Comparison of ENCODE assay signal across 8 cellular contexts in the genomic region with DNA sequence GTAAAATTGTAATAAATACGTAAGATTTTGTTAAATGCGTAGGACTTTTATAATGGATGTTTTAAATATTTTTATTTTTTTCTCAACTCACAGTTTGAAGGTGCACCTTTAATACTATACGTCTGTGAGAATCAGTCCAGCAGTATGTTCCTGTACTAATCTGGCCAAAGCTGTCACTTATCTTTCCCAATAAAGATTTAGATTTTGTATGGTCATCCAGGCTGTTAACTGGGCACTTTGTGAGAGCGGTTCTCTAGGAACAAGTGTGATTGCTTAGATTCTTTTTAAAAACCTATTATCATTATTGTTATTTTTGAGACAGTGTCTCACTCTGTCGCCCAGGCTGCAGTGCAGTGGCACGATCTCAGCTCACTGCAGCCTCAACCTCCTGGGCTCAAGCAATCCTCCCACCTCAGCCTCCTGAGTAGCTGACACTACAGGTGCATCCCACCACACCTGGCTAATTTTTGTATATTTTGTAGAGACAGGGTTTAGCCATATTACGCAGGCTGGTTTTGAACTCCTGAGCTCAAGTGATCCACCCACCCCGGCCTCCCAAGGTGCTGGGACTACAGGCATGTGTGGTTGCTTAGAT. TPM values are rescaled to one million over a fixed set of nuclear protein-coding genes. Genes with fewer than 3 reads are reported as not detected.
DNase-seq lines count a peak whose midpoint lies in the region; ATAC-seq and TF ChIP-seq lines count a peak whose summit lies in the region.

No MANE protein-coding gene starts in this region.

- intact Hi-C loops in left ventricle myocardium inferior (cut with micrococcal nuclease): no loop called here
- intact Hi-C loops in left cardiac atrium (cut with DNase I): loop anchor here in 1 of 2 donors (10.0 kb wide), 1 partner anchor 71 kb away; no protein-coding TSS in a partner anchor
- intact Hi-C loops in sciatic nerve (cut with DNase I): no loop called here

- no peak for DNase-seq in left ventricle myocardium inferior
- DNase-seq in left cardiac atrium: no peak
- DNase-seq in brain microvascular endothelial cell: no peak
- DNase-seq in NCI-H1417 treated with DMSO at 0.1 percent for 48 hours (lab: John Stamatoyannopoulos, UW): no peak
- no peak for DNase-seq in stimulated activated CD4-positive, alpha-beta T cell treated with anti-CD3 and anti-CD28 coated beads, Interleukin-4, amount 100 ng/mL, for 24 hours
- no peak for DNase-seq in midbrain (lab: John Stamatoyannopoulos, UW)
- no peak for DNase-seq in sciatic nerve (ENCODE audit: low spot score)

- H3K27ac ChIP-seq in left ventricle myocardium inferior (replicated peaks): peak overlapping the region; percentile 91
- H3K27ac ChIP-seq in brain microvascular endothelial cell: no peak overlapping the region
- H3K27ac ChIP-seq in mucosa of rectum (ENCODE audit: low read depth in 2 of 2, low read length in 2 of 2): no peak overlapping the region

- no peaks in the 10 kb centered on the region for H3K36me3 ChIP-seq in left ventricle myocardium inferior
- H3K36me3 ChIP-seq in brain microvascular endothelial cell (replicated peaks): no peaks in the 10 kb centered on the region
- peaks cover 2 to 3% of the 10 kb centered on the region in 2 donors for H3K36me3 ChIP-seq in mucosa of rectum (ENCODE audit: control insufficient read depth in 2 of 2, insufficient read depth in 2 of 2, low read length in 2 of 2)

- peak overlapping the region; percentile 86 to 89 for H3K9ac ChIP-seq in mucosa of rectum (ENCODE audit: low read depth in 1 of 2, low read length in 2 of 2)

- H3K27me3 ChIP-seq in left ventricle myocardium inferior (ENCODE audit: low read depth) (no peaks in the 10 kb centered on the region), brain microvascular endothelial cell (replicated peaks) (no peaks in the 10 kb centered on the region), mucosa of rectum (ENCODE audit: control insufficient read depth in 2 of 2, insufficient read depth in 2 of 2, low read length in 2 of 2) (no peaks in the 10 kb centered on the region)

- in situ Hi-C loops in brain microvascular endothelial cell (cut with HindIII; ENCODE audit: low pct_ligation_motif_present, low sequenced_read_pairs): no loop called here

- H3K4me3 ChIP-seq in left ventricle myocardium inferior (peak overlapping the region; percentile 83), brain microvascular endothelial cell (ENCODE audit: low read depth, low read length) (peak overlapping the region; percentile 91), mucosa of rectum (ENCODE audit: low read length in 2 of 2) (peak overlapping the region; percentile 77 to 89)

- H3K9me3 ChIP-seq in left ventricle myocardium inferior (replicated peaks): no peaks in the 10 kb centered on the region
- H3K9me3 ChIP-seq in mucosa of rectum (ENCODE audit: control insufficient read depth in 2 of 2, low read length in 2 of 2): no peaks in the 10 kb centered on the region

- ATAC-seq in left cardiac atrium (no peak), sciatic nerve (no peak)

- TF ChIP-seq CTCF in left ventricle myocardium inferior (IDR thresholded peaks at IDR 0.05; ENCODE audit: borderline replicate concordance): no peak
- no peak for TF ChIP-seq CTCF in brain microvascular endothelial cell (IDR thresholded peaks at IDR 0.05; ENCODE audit: low read depth, low read length, missing control alignments)

- H3K4me1 ChIP-seq in left ventricle myocardium inferior (peaks cover 29% of the 10 kb centered on the region), mucosa of rectum (ENCODE audit: control insufficient read depth in 2 of 2, insufficient read depth in 2 of 2, low read length in 2 of 2) (peaks cover 14 to 15% of the 10 kb centered on the region in 2 donors)

RNA-seq across cellular contexts. Expression of a gene that starts 1.7 kb away (rescaled TPM):
- total RNA-seq in left ventricle myocardium inferior (5.5 TPM), left cardiac atrium (1 to 10 TPM; 4.1 to 8.2 TPM), sciatic nerve (13.6 TPM)

RNA-seq across cellular contexts. Expression of a gene that starts 58.4 kb away (rescaled TPM):
- total RNA-seq in left ventricle myocardium inferior (0.08 TPM), left cardiac atrium (not detected), sciatic nerve (0.04 TPM)
